Comparison of ENCODE assay signal across 11 cellular contexts in the genomic region with DNA sequence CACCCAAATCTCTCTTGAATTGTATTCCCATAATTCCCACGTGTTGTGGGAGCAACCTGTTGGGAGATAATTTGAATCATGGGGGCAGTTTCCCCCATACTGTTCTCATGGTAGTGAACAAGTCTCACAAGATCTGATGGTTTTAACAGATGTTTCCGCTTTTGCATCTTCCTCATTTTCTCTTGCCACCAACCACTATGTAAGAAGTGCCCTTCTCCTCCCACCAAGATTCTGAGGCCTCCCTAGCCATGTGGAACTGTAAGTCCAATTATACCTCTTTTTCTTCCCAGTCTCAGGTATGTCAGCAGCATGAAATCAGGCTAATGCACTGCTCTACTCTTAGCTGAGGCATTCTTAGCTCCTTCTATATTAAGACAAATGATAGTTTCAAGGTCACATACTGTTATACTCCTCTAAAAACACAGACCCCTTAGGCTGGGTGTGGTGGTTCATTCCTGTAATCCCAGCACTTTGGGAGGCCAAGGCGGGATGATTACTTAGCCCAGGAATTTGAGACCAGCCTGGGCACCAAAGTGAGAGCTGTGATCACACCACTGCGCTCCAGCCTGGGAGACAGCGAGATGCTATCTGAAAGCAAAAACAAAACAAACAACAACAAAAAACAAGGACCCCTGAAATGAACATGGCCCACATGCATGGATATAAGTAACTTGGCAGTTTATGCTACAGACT. TPM values are rescaled to one million over a fixed set of nuclear protein-coding genes. Genes with fewer than 3 reads are reported as not detected.
DNase-seq lines count a peak whose midpoint lies in the region; ATAC-seq, FAIRE-seq and TF ChIP-seq lines count a peak whose summit lies in the region.
"Had no signal": no experiment of that assay in that cellular context is flagged by ENCODE, and none has a peak within 500 bp of the region (broad histone marks: within the 10 kb centered on the region; RNA-seq: fewer than 3 reads in every experiment).

No MANE protein-coding gene starts in this region.

- H3K9me3 Mint-ChIP-seq in osteocyte (ENCODE audit: unreplicated experiment), result peaks cover 4% of the 10 kb centered on the region

- H4K20me1 ChIP-seq in K562 (replicated peaks; ENCODE audit: control insufficient read depth, insufficient read depth, low read length), result no peaks in the 10 kb centered on the region; the same call in 1 of the 2 replicates

- 0 out of 2 replicates have a peak overlapping the region, but pooled peaks have one; percentile 1 for H3K4me2 ChIP-seq in K562 (ENCODE audit: insufficient read depth, low read length)

- in situ Hi-C loops in K562 (cut with MboI), result no loop called here

- no TSS peak for BruUV-seq in K562 (replicated peaks; lab: Mats Ljungman, UMichigan)

- FAIRE-seq in K562 (lab: Jason Lieb, UNC), result no peak
- FAIRE-seq: bronchial epithelial cell had no signal

- no peak for TF ChIP-seq POLR2A in K562 (conservative IDR thresholded peaks at IDR 0.05)

- intact Hi-C loops in K562 (cut with micrococcal nuclease), result no loop called here

- H3K36me3 Mint-ChIP-seq in osteocyte (ENCODE audit: unreplicated experiment), result peaks cover 24% of the 10 kb centered on the region

- H2AFZ ChIP-seq in K562 (ENCODE audit: low read depth, low read length), result no peak overlapping the region

- TF ChIP-seq RAD21 in K562 (CRISPR knock-in tag; conservative IDR thresholded peaks at IDR 0.05 in 1 of 2, IDR thresholded peaks at IDR 0.05 in 1 of 2), result no peak

- no peaks in the 10 kb centered on the region; the same call in 1 of the 2 replicates for H3K36me3 ChIP-seq in GM06990 (ENCODE audit: control insufficient read depth, insufficient read depth, low read length)
- peaks cover 42% of the 10 kb centered on the region for H3K36me3 ChIP-seq in K562 (ENCODE audit: control insufficient read depth, insufficient read depth, low read length)

- H3K27ac ChIP-seq in K562 (ENCODE audit: extremely low read depth, low read depth, low read length), result no peak overlapping the region
- H3K27ac ChIP-seq: tibial artery had no signal

- H3K4me3 Mint-ChIP-seq in osteocyte (ENCODE audit: unreplicated experiment), result peak overlapping the region; percentile 90

- H3K27me3 ChIP-seq in GM06990 (replicated peaks; ENCODE audit: control insufficient read depth, insufficient read depth, low read length) (no peaks in the 10 kb centered on the region), K562 (ENCODE audit: control insufficient read depth in 2 of 2, insufficient read depth in 2 of 2, low read length in 2 of 2) (no peaks in the 10 kb centered on the region)
- H3K27me3 ChIP-seq: tibial artery had no signal

- CTCF ChIA-PET in K562 (lab: Yijun Ruan, JAX; ENCODE audit: low intra/inter-chr PET ratio), result no interaction called here

- H3K9ac ChIP-seq in K562 (ENCODE audit: insufficient read depth in 1 of 2, low read depth in 2 of 2, low read length in 2 of 2), result no peak overlapping the region

- H3K79me2 ChIP-seq in K562 (ENCODE audit: control insufficient read depth, insufficient read depth, low read length), result peaks cover 93% of the 10 kb centered on the region

- WGBS in K562 (ENCODE audit: insufficient coverage, low coverage, missing lambda C conversion rate), result 78% methylated on average over 5 of the region's 5 CpGs

- peak overlapping the region; percentile 20 for H3K4me3 ChIP-seq in GM06990 (replicated peaks; ENCODE audit: low read depth, low read length)
- no peak overlapping the region for H3K4me3 ChIP-seq in K562
- H3K4me3 ChIP-seq: skin epidermis, tibial artery had no signal

- TF ChIP-seq EP300 in K562 (IDR thresholded peaks at IDR 0.05; ENCODE audit: low read length), result no peak

- ATAC-seq in K562 (no peak), HG02884 (IDR thresholded peaks at IDR 0.05; ENCODE audit: unreplicated experiment) (no peak)

- DNase-seq in GM06990 (ENCODE audit: extremely low read depth, insufficient read length) (no peak), NAMALWA (ENCODE audit: low spot score) (peak; percentile 80), K562 (ENCODE audit: extremely low read depth in 1 of 4, low spot score in 3 of 4) (no peak), osteocyte (ENCODE audit: extremely low spot score, unreplicated experiment) (no peak), AG08395 (ENCODE audit: low spot score) (no peak)
- no peak for DNase-seq in stimulated activated CD4-positive, alpha-beta T cell treated with anti-CD3 and anti-CD28 coated beads, Interleukin-12 subunit alpha, Interleukin-12 subunit beta, amount 100 ng/mL, for 4 hours
- DNase-seq: NCI-H1417 treated with DMSO at 0.1 percent for 48 hours, tibial artery had no signal

- no peak for TF ChIP-seq CTCF in GM06990 (IDR thresholded peaks at IDR 0.05; ENCODE audit: insufficient read depth, low read length, poor library complexity, severe bottlenecking)
- no peak for TF ChIP-seq CTCF in K562 (IDR thresholded peaks at IDR 0.05 in 2 of 3, conservative IDR thresholded peaks at IDR 0.05 in 1 of 3; ENCODE audit: insufficient read depth in 2 of 3, low read depth in 1 of 3, low read length in 3 of 3)
- TF ChIP-seq CTCF in osteocyte (IDR thresholded peaks at IDR 0.05), result no peak

- no peaks in the 10 kb centered on the region for H3K9me1 ChIP-seq in K562 (ENCODE audit: control insufficient read depth, insufficient read depth, low read length)

- H3K27me3 Mint-ChIP-seq in osteocyte (ENCODE audit: unreplicated experiment), result no peaks in the 10 kb centered on the region

- H3K4me1 Mint-ChIP-seq in osteocyte (ENCODE audit: unreplicated experiment), result peaks cover 64% of the 10 kb centered on the region

- POLR2A ChIA-PET in K562 (lab: Yijun Ruan, JAX), result interaction anchor here (0.7 to 1.2 kb wide), 2 partner anchors 173 to 533 kb away, joined by 3 read pairs; no protein-coding TSS in a partner anchor

- peaks cover 6 to 16% of the 10 kb centered on the region in 2 experiments for H3K4me1 ChIP-seq in K562 (replicated peaks in 1 of 2; ENCODE audit: control insufficient read depth in 2 of 2, insufficient read depth in 2 of 2, low read length in 2 of 2)

- H3K27ac Mint-ChIP-seq in osteocyte (ENCODE audit: unreplicated experiment), result peak overlapping the region; percentile 98

- H3K9me3 ChIP-seq in K562 (replicated peaks; ENCODE audit: control insufficient read depth, insufficient read depth, low read depth, low read length), result no peaks in the 10 kb centered on the region
- H3K9me3 ChIP-seq: tibial artery had no signal

TF ChIP-seq in K562, 482 proteins besides CTCF, POLR2A, EP300 and RAD21:
- TF ChIP-seq ZNF717 (CRISPR knock-in tag; IDR thresholded peaks at IDR 0.05) (no peak), ZNF347 (CRISPR knock-in tag; IDR thresholded peaks at IDR 0.05; ENCODE audit: low read depth) (no peak), RBM39 (optimal IDR thresholded peaks at IDR 0.05; ENCODE audit: low read depth, low read length) (no peak), KAT8 (IDR thresholded peaks at IDR 0.05; ENCODE audit: low read depth) (no peak), GTF2F1 (IDR thresholded peaks at IDR 0.05; ENCODE audit: low read depth, low read length) (no peak)
- TF ChIP-seq, protein P1, sequence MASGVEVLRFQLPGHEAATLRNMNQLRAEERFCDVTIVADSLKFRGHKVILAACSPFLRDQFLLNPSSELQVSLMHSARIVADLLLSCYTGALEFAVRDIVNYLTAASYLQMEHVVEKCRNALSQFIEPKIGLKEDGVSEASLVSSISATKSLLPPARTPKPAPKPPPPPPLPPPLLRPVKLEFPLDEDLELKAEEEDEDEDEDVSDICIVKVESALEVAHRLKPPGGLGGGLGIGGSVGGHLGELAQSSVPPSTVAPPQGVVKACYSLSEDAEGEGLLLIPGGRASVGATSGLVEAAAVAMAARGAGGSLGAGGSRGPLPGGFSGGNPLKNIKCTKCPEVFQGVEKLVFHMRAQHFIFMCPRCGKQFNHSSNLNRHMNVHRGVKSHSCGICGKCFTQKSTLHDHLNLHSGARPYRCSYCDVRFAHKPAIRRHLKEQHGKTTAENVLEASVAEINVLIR (CRISPR knock-in tag; IDR thresholded peaks at IDR 0.05), result no peak
- TF ChIP-seq, protein P2, sequence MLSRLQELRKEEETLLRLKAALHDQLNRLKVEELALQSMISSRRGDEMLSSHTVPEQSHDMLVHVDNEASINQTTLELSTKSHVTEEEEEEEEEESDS (CRISPR knock-in tag; IDR thresholded peaks at IDR 0.05), result no peak

RNA-seq across cellular contexts. Expression of a gene that starts 3.6 kb away (rescaled TPM):
- 46.9 and 187 TPM in 2 replicates for total RNA-seq in K562 (2011; cell fraction: chromatin; rRNA removed; ENCODE audit: low replicate concordance)
- 28.3 and 42.1 TPM in 2 replicates for total RNA-seq in K562 (2011; cell fraction: nucleolus; rRNA removed)
- total RNA-seq in K562 (2011; cell fraction: nucleoplasm; rRNA removed), result 70.9 and 120 TPM in 2 replicates
- total RNA-seq in K562 (2014; rRNA removed), result 63.6 and 78.3 TPM in 2 replicates
- total RNA-seq in K562 (2014; rRNA removed; fragmentation: Illumina TruSeq; extraction: Trizol), result 97.5 and 101 TPM in 2 replicates
- total RNA-seq in K562 (2015; rRNA removed; fragmentation: Illumina TruSeq; extraction: Trizol), result 117 and 119 TPM in 2 replicates
- total RNA-seq in K562 (2021), result 74.4 and 80.8 TPM in 2 replicates
- polyA plus RNA-seq in K562 (2011; rRNA removed), result 54.7 and 69.1 TPM in 2 replicates
- 15.5 and 23.2 TPM in 2 replicates for polyA plus RNA-seq in K562 (2011; cell fraction: cytosol; rRNA removed)
- polyA plus RNA-seq in K562 (2011; cell fraction: nucleus; rRNA removed), result 28.4 and 31.1 TPM in 2 replicates
- 39.5 and 53.2 TPM in 2 replicates for polyA plus RNA-seq in K562 (2012)
- 70.8 and 80.0 TPM in 2 replicates for polyA plus RNA-seq in K562 (2014; fragmentation: Illumina TruSeq; extraction: Trizol)
- 10 to 100 TPM; 30.4 to 35.7 TPM for polyA plus RNA-seq in K562 (2014; fragmentation: Nextera tagmentation; extraction: Ambion mirVana)
- polyA plus RNA-seq in K562 (2014; rRNA removed), result 62.8 and 87.1 TPM in 2 replicates
- polyA minus RNA-seq in K562 (2011; rRNA and poly(A)+ RNA removed), result 215 TPM in 2 replicates
- 55.8 and 59.7 TPM in 2 replicates for polyA minus RNA-seq in K562 (2011; cell fraction: cytosol; rRNA and poly(A)+ RNA removed)
- 58.6 and 108 TPM in 2 replicates for polyA minus RNA-seq in K562 (2011; cell fraction: nucleus; rRNA and poly(A)+ RNA removed)
- 128 and 129 TPM in 2 replicates for total RNA-seq in osteocyte
